ENCODE assay signal across 8 cellular contexts in genomic region chr5:10424124-10424731, GRCh38. TPM values are rescaled to one million over a fixed set of nuclear protein-coding genes. Genes with fewer than 3 reads are reported as not detected.
A peak's percentile ranks its signal among the peaks of the same experiment; 100 is the strongest.
DNase-seq lines count a peak whose midpoint lies in the region; ATAC-seq and TF ChIP-seq lines count a peak whose summit lies in the region.

No MANE protein-coding gene starts in this region.

- no peak overlapping the region for H3K27ac Mint-ChIP-seq in endodermal cell
- H3K27ac Mint-ChIP-seq in naive thymus-derived CD4-positive, alpha-beta T cell: peak overlapping the region in 4 of 9 donors; percentile 15 to 46 (median 24)

- no peaks in the 10 kb centered on the region for H3K9me3 ChIP-seq in endodermal cell (ENCODE audit: control insufficient read depth, low read length)
- no peaks in the 10 kb centered on the region for H3K9me3 ChIP-seq in naive thymus-derived CD4-positive, alpha-beta T cell (ENCODE audit: control insufficient read depth in 2 of 3, low read length in 3 of 3)

- ATAC-seq in HG02642 (IDR thresholded peaks at IDR 0.05; ENCODE audit: poor library complexity, unreplicated experiment) (peak; percentile 57), HG02973 (IDR thresholded peaks at IDR 0.05; ENCODE audit: unreplicated experiment) (no peak), HG03460 (IDR thresholded peaks at IDR 0.05; ENCODE audit: unreplicated experiment) (no peak)
- ATAC-seq in naive thymus-derived CD4-positive, alpha-beta T cell: peak; percentile 60

- H3K9me3 Mint-ChIP-seq in endodermal cell: no peaks in the 10 kb centered on the region
- no peaks in the 10 kb centered on the region for H3K9me3 Mint-ChIP-seq in naive thymus-derived CD4-positive, alpha-beta T cell

- H3K4me1 Mint-ChIP-seq in endodermal cell: peaks cover 15% of the 10 kb centered on the region
- H3K4me1 Mint-ChIP-seq in naive thymus-derived CD4-positive, alpha-beta T cell: peaks cover 11 to 53% (median 35%) of the 10 kb centered on the region in 7 donors

- peaks cover 3% of the 10 kb centered on the region for H3K4me1 ChIP-seq in endodermal cell (ENCODE audit: control insufficient read depth, insufficient read depth, low read length)
- H3K4me1 ChIP-seq in naive thymus-derived CD4-positive, alpha-beta T cell (ENCODE audit: control insufficient read depth in 2 of 2, insufficient read depth in 2 of 2, low read length in 2 of 2): peaks cover 0 to 21% of the 10 kb centered on the region in 2 donors

- H3K27me3 Mint-ChIP-seq in endodermal cell (ENCODE audit: insufficient read depth): no peaks in the 10 kb centered on the region
- no peaks in the 10 kb centered on the region for H3K27me3 Mint-ChIP-seq in naive thymus-derived CD4-positive, alpha-beta T cell

- POLR2A ChIA-PET in naive thymus-derived CD4-positive, alpha-beta T cell (lab: Charles Lee): interaction anchor here (0.6 kb wide), 1 partner anchor 10 kb away, joined by 3 read pairs; no protein-coding TSS in a partner anchor

- peaks cover 85% of the 10 kb centered on the region for H3K36me3 ChIP-seq in endodermal cell (ENCODE audit: control insufficient read depth, insufficient read depth, low read length)
- H3K36me3 ChIP-seq in naive thymus-derived CD4-positive, alpha-beta T cell (ENCODE audit: control insufficient read depth in 2 of 3, insufficient read depth in 3 of 3, low read length in 3 of 3): peaks cover 14 to 41% (median 18%) of the 10 kb centered on the region in 3 experiments

- no peak overlapping the region for H3K27ac ChIP-seq in endodermal cell (ENCODE audit: low read depth, low read length)
- H3K27ac ChIP-seq in naive thymus-derived CD4-positive, alpha-beta T cell (ENCODE audit: low read depth, low read length): no peak overlapping the region

- intact Hi-C loops in naive thymus-derived CD4-positive, alpha-beta T cell (cut with micrococcal nuclease): loop anchor here (1.0 to 2.0 kb wide), 2 partner anchors 17 to 140 kb away; partner anchors contain the start of gene ROPN1L (in 1 of the 2)

- CTCF ChIA-PET in naive thymus-derived CD4-positive, alpha-beta T cell (lab: Charles Lee): interaction anchor here (3.7 to 4.2 kb wide), 2 partner anchors 140 to 204 kb away, joined by 14 to 18 read pairs; no protein-coding TSS in a partner anchor

- peak; percentile 76 for TF ChIP-seq CTCF in endodermal cell (conservative IDR thresholded peaks at IDR 0.05)

- peak; percentile 33 for DNase-seq in DMS53 (lab: John Stamatoyannopoulos, UW)
- DNase-seq in DMS53 treated with DMSO at 0.1 percent for 48 hours (lab: John Stamatoyannopoulos, UW; ENCODE audit: unreplicated experiment): no peak
- DNase-seq in NOMO-1 treated with DMSO at 0.1 percent for 48 hours (lab: John Stamatoyannopoulos, UW; ENCODE audit: unreplicated experiment): peak; percentile 86
- DNase-seq in endodermal cell: peak; percentile 75
- peak in 3 of 9 donors; percentile 19 to 29 (median 22) for DNase-seq in naive thymus-derived CD4-positive, alpha-beta T cell

- no peaks in the 10 kb centered on the region for H3K27me3 ChIP-seq in endodermal cell (ENCODE audit: control insufficient read depth, insufficient read depth, low read length, poor library complexity, severe bottlenecking)
- no peaks in the 10 kb centered on the region for H3K27me3 ChIP-seq in naive thymus-derived CD4-positive, alpha-beta T cell (ENCODE audit: control insufficient read depth in 2 of 2, insufficient read depth in 2 of 2, low read length in 2 of 2)

- H3K4me3 Mint-ChIP-seq in endodermal cell: no peak overlapping the region
- no peak overlapping the region for H3K4me3 Mint-ChIP-seq in naive thymus-derived CD4-positive, alpha-beta T cell

- no peak overlapping the region for H3K4me3 ChIP-seq in endodermal cell (ENCODE audit: low read length)
- H3K4me3 ChIP-seq in naive thymus-derived CD4-positive, alpha-beta T cell (ENCODE audit: low read length): no peak overlapping the region

- peaks cover 66% of the 10 kb centered on the region for H3K36me3 Mint-ChIP-seq in endodermal cell (ENCODE audit: low read depth)
- peaks cover 17 to 37% (median 29%) of the 10 kb centered on the region in 5 donors for H3K36me3 Mint-ChIP-seq in naive thymus-derived CD4-positive, alpha-beta T cell

- 83 to 96% methylated on average over 4 to 6 of the region's 6 CpGs for WGBS in endodermal cell (ENCODE audit: insufficient coverage in 1 of 2, insufficient read length in 1 of 2), 2 experiments

- H3K9ac ChIP-seq in endodermal cell (ENCODE audit: extremely low read depth, low read length, poor library complexity, severe bottlenecking): no peak overlapping the region

RNA-seq across cellular contexts. Expression of gene ROPN1L, which starts 17.5 kb away (rescaled TPM):
- total RNA-seq in endodermal cell: under 1 TPM in 1 of 2 donors, not detected in 1; 0.70 TPM
- polyA plus RNA-seq in endodermal cell (2013, experiment 1 of 2): 0.21 TPM
- 0.62 TPM for polyA plus RNA-seq in endodermal cell (2013, experiment 2 of 2)
- 1 to 10 TPM in 2 of 5 experiments, under 1 TPM in 3; 0.32 to 2.6 (median 0.61) TPM for total RNA-seq in naive thymus-derived CD4-positive, alpha-beta T cell
- 1 to 10 TPM; 1.4 to 1.9 TPM for polyA plus RNA-seq in naive thymus-derived CD4-positive, alpha-beta T cell

Comparison
In these comparisons a context has a peak if more than half of its experiments do, and no peak if none do; other contexts are left out.
1. ATAC-seq: peak in HG02642 (single experiment) and naive thymus-derived CD4-positive, alpha-beta T cell (single experiment); none in HG02973 (single experiment) and HG03460 (single experiment).